ENCODE assay signal across 15 cellular contexts in the genomic region with DNA sequence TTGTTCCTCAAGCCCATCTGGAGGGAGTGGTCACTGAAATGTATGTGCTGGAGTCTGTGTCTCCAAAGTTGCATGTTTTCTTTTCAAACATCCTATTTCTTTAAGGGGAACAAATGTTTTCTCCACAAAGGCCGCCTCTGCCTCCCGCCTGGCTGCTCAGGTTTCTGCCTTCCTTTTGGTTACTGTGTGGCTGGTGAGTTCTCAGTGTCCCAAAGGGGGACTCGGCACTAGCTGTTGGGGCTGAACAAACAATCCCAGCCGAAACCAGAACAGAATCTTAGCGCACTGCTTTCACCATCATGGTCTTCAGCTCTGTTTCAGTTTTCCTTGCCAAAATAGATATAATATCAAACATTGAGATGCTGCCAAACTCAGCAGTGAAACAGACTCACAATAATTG.
"Had no signal": no experiment of that assay in that cellular context is flagged by ENCODE, and none has a peak within 500 bp of the region (broad histone marks: within the 10 kb centered on the region; RNA-seq: fewer than 3 reads in every experiment).

No MANE protein-coding gene starts in this region.

- H3K27me3 ChIP-seq: neutrophil, right lobe of liver had no signal

- H3K9me3 Mint-ChIP-seq: activated CD4-positive, alpha-beta memory T cell treated with anti-CD3 and anti-CD28 coated beads, Interleukin-2, amount 10 ng/mL, durations not matched to agents 7 days and 5 days; T-helper 2 cell treated with Interferon-gamma antibody and Interleukin-4, amounts not matched to agents 5 μg/mL and 100 μg/mL, for 36 hours had no signal

- H3K36me3 ChIP-seq: left ventricle myocardium inferior, neutrophil, right lobe of liver had no signal

- H3K4me1 ChIP-seq: right lobe of liver had no signal

- H3K4me3 Mint-ChIP-seq: activated CD4-positive, alpha-beta memory T cell treated with anti-CD3 and anti-CD28 coated beads, Interleukin-2, amount 10 ng/mL, durations not matched to agents 7 days and 5 days; activated naive CD8-positive, alpha-beta T cell treated with anti-CD3 and anti-CD28 coated beads for 36 hours; T-helper 2 cell treated with Interferon-gamma antibody and Interleukin-4, amounts not matched to agents 5 μg/mL and 100 μg/mL, for 36 hours had no signal

- H3K27ac Mint-ChIP-seq: activated CD4-positive, alpha-beta memory T cell treated with anti-CD3 and anti-CD28 coated beads, Interleukin-2, amount 10 ng/mL, durations not matched to agents 7 days and 5 days; activated naive CD8-positive, alpha-beta T cell treated with anti-CD3 and anti-CD28 coated beads for 36 hours; progenitor cell of endocrine pancreas; T-helper 2 cell treated with Interferon-gamma antibody and Interleukin-4, amounts not matched to agents 5 μg/mL and 100 μg/mL, for 36 hours had no signal

- H3K4me3 ChIP-seq: left ventricle myocardium inferior, right lobe of liver had no signal

- H3K4me1 Mint-ChIP-seq: activated CD4-positive, alpha-beta memory T cell treated with anti-CD3 and anti-CD28 coated beads, Interleukin-2, amount 10 ng/mL, durations not matched to agents 7 days and 5 days; activated naive CD8-positive, alpha-beta T cell treated with anti-CD3 and anti-CD28 coated beads for 36 hours had no signal

- ATAC-seq: esophagus mucosa, right lobe of liver had no signal

- DNase-seq: activated CD4-positive, alpha-beta memory T cell treated with anti-CD3 and anti-CD28 coated beads, Interleukin-2, amount 10 ng/mL, durations not matched to agents 7 days and 5 days; activated gamma-delta T cell; activated naive CD8-positive, alpha-beta T cell treated with anti-CD3 and anti-CD28 coated beads for 36 hours; activated T-cell treated with anti-CD3 and anti-CD28 coated beads, Interleukin-2, amount 50 U/mL, for 48 hours; anterior cingulate cortex; foreskin melanocyte; head of caudate nucleus; left ventricle myocardium inferior; right lobe of liver; stimulated activated CD4-positive, alpha-beta T cell treated with anti-CD3 and anti-CD28 coated beads, Interleukin-2, amount 100 ng/mL, for 48 hours; stimulated activated naive CD4-positive, alpha-beta T cell treated with Interleukin-2 at 50 U/mL for 16 hours had no signal

- H3K27me3 Mint-ChIP-seq: activated CD4-positive, alpha-beta memory T cell treated with anti-CD3 and anti-CD28 coated beads, Interleukin-2, amount 10 ng/mL, durations not matched to agents 7 days and 5 days; activated naive CD8-positive, alpha-beta T cell treated with anti-CD3 and anti-CD28 coated beads for 36 hours; progenitor cell of endocrine pancreas had no signal

- H3K36me3 Mint-ChIP-seq: activated naive CD8-positive, alpha-beta T cell treated with anti-CD3 and anti-CD28 coated beads for 36 hours had no signal

- H3K27ac ChIP-seq: left ventricle myocardium inferior, neutrophil, right lobe of liver had no signal

- H3K9me3 ChIP-seq: left ventricle myocardium inferior, neutrophil, right lobe of liver had no signal
